20 cellular contexts compared by ENCODE assay signal in genomic region chr18:59712311-59712710, GRCh38. TPM values are rescaled to one million over a fixed set of nuclear protein-coding genes. Genes with fewer than 3 reads are reported as not detected.
DNase-seq lines count a peak whose midpoint lies in the region; ATAC-seq, FAIRE-seq and TF ChIP-seq lines count a peak whose summit lies in the region.
"Had no signal": no experiment of that assay in that cellular context is flagged by ENCODE, and none has a peak within 500 bp of the region (broad histone marks: within the 10 kb centered on the region; RNA-seq: fewer than 3 reads in every experiment).

No MANE protein-coding gene starts in this region.

- H4K20me1 ChIP-seq in IMR-90 (ENCODE audit: insufficient read depth, low read length) = no peaks in the 10 kb centered on the region

- H3K27ac ChIP-seq in IMR-90 (ENCODE audit: insufficient read depth, low read length) (no peak overlapping the region), kidney (ENCODE audit: low read depth in 2 of 2, low read length in 2 of 2) (no peak overlapping the region)
- H3K27ac ChIP-seq: HL-60, SJCRH30 had no signal

- H2AFZ ChIP-seq in IMR-90 (replicated peaks; ENCODE audit: low read length, poor library complexity) = no peak overlapping the region

- in situ Hi-C loops in IMR-90 (cut with MboI; ENCODE audit: low sequenced_read_pairs) = no loop called here

- 0 out of 2 replicates have a peak overlapping the region, but pooled peaks have one; percentile 0 for H2AK5ac ChIP-seq in IMR-90 (ENCODE audit: low read depth, low read length)

- peaks cover 15% of the 10 kb centered on the region for H3K4me1 ChIP-seq in IMR-90 (ENCODE audit: control insufficient read depth, insufficient read depth, low read length)
- no peaks in the 10 kb centered on the region for H3K4me1 ChIP-seq in kidney (ENCODE audit: control insufficient read depth in 1 of 2, insufficient read depth in 1 of 2, low read depth in 1 of 2, low read length in 2 of 2)
- no peaks in the 10 kb centered on the region for H3K4me1 ChIP-seq in mucosa of descending colon (ENCODE audit: low read depth)
- H3K4me1 ChIP-seq: BE2C, SJCRH30 had no signal

- no peak overlapping the region for H4K5ac ChIP-seq in IMR-90 (ENCODE audit: low read depth, low read length)

- no peak overlapping the region for H2BK5ac ChIP-seq in IMR-90 (ENCODE audit: low read depth, low read length, poor library complexity, severe bottlenecking)

- 92% methylated on average over 2 of the region's 6 CpGs; no CpG with 5 or more reads in 1 of the 2 experiments for WGBS in IMR-90 (ENCODE audit: extremely low coverage in 2 of 2, insufficient read length in 1 of 2), 2 experiments

- H3K4me3 ChIP-seq in IMR-90 (ENCODE audit: insufficient read depth, low read depth, low read length) (no peak overlapping the region), kidney (ENCODE audit: low read length in 2 of 2) (no peak overlapping the region), mucosa of descending colon (no peak overlapping the region)
- H3K4me3 ChIP-seq: SJCRH30 had no signal

- no peak overlapping the region for H3K23ac ChIP-seq in IMR-90 (ENCODE audit: low read depth, low read length)

- BruUV-seq in IMR-90 (replicated peaks; lab: Mats Ljungman, UMichigan) = no TSS peak

- no peak for TF ChIP-seq RAD21 in IMR-90 (IDR thresholded peaks at IDR 0.05; ENCODE audit: low read length)

- POLR2A ChIA-PET in IMR-90 (lab: Charles Lee; ENCODE audit: unreplicated experiment) = no interaction called here

- H3K9me3 ChIP-seq in IMR-90 (ENCODE audit: control insufficient read depth, insufficient read depth, low read length) = no peaks in the 10 kb centered on the region
- no peaks in the 10 kb centered on the region for H3K9me3 ChIP-seq in kidney (ENCODE audit: control insufficient read depth in 1 of 2, low read length in 2 of 2)
- no peaks in the 10 kb centered on the region for H3K9me3 ChIP-seq in mucosa of descending colon
- H3K9me3 ChIP-seq: BE2C, SJCRH30 had no signal

- no peak overlapping the region for H3K18ac ChIP-seq in IMR-90 (ENCODE audit: low read depth, low read length)

- dilution Hi-C loops in IMR-90 (cut with HindIII; ENCODE audit: low sequenced_read_pairs, unreplicated experiment) = no loop called here

- no peak overlapping the region for H3K14ac ChIP-seq in IMR-90 (replicated peaks; ENCODE audit: low read depth, low read length)

- H4K91ac ChIP-seq in IMR-90 (ENCODE audit: insufficient read depth, low read depth, low read length) = no peak overlapping the region

- H3K56ac ChIP-seq in IMR-90 (ENCODE audit: extremely low read depth, insufficient read depth, low read length) = no peak overlapping the region

- TF ChIP-seq CTCF in IMR-90 (conservative IDR thresholded peaks at IDR 0.05; ENCODE audit: low read depth, low read length) (no peak), kidney (IDR thresholded peaks at IDR 0.05; ENCODE audit: borderline replicate concordance, extremely low read depth, insufficient read depth) (no peak), mucosa of descending colon (IDR thresholded peaks at IDR 0.05) (no peak)

- no peak overlapping the region for H2BK15ac ChIP-seq in IMR-90 (ENCODE audit: low read depth, low read length)

- no peak overlapping the region for H3K4me2 ChIP-seq in IMR-90 (ENCODE audit: low read depth, low read length)

- H2AK9ac ChIP-seq in IMR-90 (replicated peaks; ENCODE audit: low read depth, low read length, poor library complexity) = no peak overlapping the region

- peaks cover 13% of the 10 kb centered on the region for H3K9me1 ChIP-seq in IMR-90 (ENCODE audit: insufficient read depth, low read length)

- peaks cover 0 to 8% of the 10 kb centered on the region in 2 experiments; a peak in 2 of 4 replicates for H3K79me1 ChIP-seq in IMR-90 (ENCODE audit: low read depth in 1 of 2, low read length in 2 of 2)

- no peak for FAIRE-seq in kidney (lab: Jason Lieb, UNC)
- FAIRE-seq: A204.1, G401.6 had no signal

- H2BK120ac ChIP-seq in IMR-90 (ENCODE audit: low read depth, low read length) = no peak overlapping the region

- no peak overlapping the region for H3K9ac ChIP-seq in IMR-90 (ENCODE audit: low read depth, low read length)
- H3K9ac ChIP-seq in kidney (ENCODE audit: low read length in 2 of 2) = no peak overlapping the region

- no peak for DNase-seq in IMR-90
- peak; percentile 43 for DNase-seq in NCI-H128 (lab: John Stamatoyannopoulos, UW; ENCODE audit: unreplicated experiment)
- DNase-seq in NCI-H2107 treated with DMSO at 0.1 percent for 48 hours (lab: John Stamatoyannopoulos, UW; ENCODE audit: unreplicated experiment) = peak; percentile 99
- DNase-seq in RPMI8226 = peak; percentile 19
- DNase-seq in left lobe of liver (ENCODE audit: low spot score) = no peak
- no peak for DNase-seq in kidney
- no peak for DNase-seq in mucosa of descending colon
- DNase-seq: BE2C; CD4-positive, CD25-positive, alpha-beta regulatory T cell; COR-L47; H9; NCI-H1092; NCI-H2029 treated with DMSO at 0.1 percent for 48 hours; NCI-H526 treated with DMSO at 0.1 percent for 48 hours; SJCRH30; T-helper 17 cell had no signal

- no peak overlapping the region for H3K4ac ChIP-seq in IMR-90 (ENCODE audit: low read depth, low read length)

- intact Hi-C loops in IMR-90 (cut with micrococcal nuclease) (no loop called here), kidney (cut with DNase I) (no loop called here), mucosa of descending colon (cut with DNase I, micrococcal nuclease) (no loop called here)

- H4K8ac ChIP-seq in IMR-90 (ENCODE audit: low read depth in 2 of 2, low read length in 2 of 2) = no peak overlapping the region

- TF ChIP-seq POLR2A in IMR-90 (IDR thresholded peaks at IDR 0.05; ENCODE audit: low read depth, low read length) = no peak

- no peak overlapping the region for H2BK20ac ChIP-seq in IMR-90 (ENCODE audit: low read depth, low read length)

- H3K36me3 ChIP-seq in IMR-90 (ENCODE audit: control insufficient read depth, insufficient read depth, low read length) (no peaks in the 10 kb centered on the region), kidney (ENCODE audit: control insufficient read depth in 1 of 2, insufficient read depth in 2 of 2, low read length in 2 of 2) (no peaks in the 10 kb centered on the region), mucosa of descending colon (ENCODE audit: low read depth) (no peaks in the 10 kb centered on the region)
- H3K36me3 ChIP-seq: BE2C, SJCRH30 had no signal

- ATAC-seq in IMR-90 (ENCODE audit: low read depth) (no peak), left lobe of liver (no peak), HG02623 (IDR thresholded peaks at IDR 0.05; ENCODE audit: unreplicated experiment) (no peak), mucosa of descending colon (no peak)
- ATAC-seq: T-helper 17 cell had no signal

- CTCF ChIA-PET in IMR-90 (lab: Yijun Ruan, JAX) = interaction anchor here (0.5 to 1.1 kb wide), 2 partner anchors 79 to 111 kb away, joined by 3 read pairs; no protein-coding TSS in a partner anchor

- H3K27me3 ChIP-seq in IMR-90 (ENCODE audit: control insufficient read depth, insufficient read depth, low read length) = no peaks in the 10 kb centered on the region
- H3K27me3 ChIP-seq: BE2C, SJCRH30 had no signal

TF ChIP-seq in IMR-90, 13 proteins besides CTCF, POLR2A, EP300 and RAD21:
- no peak for TF ChIP-seq CEBPB (IDR thresholded peaks at IDR 0.05; ENCODE audit: low read depth, low read length)
- no peak for TF ChIP-seq NFE2L2 (IDR thresholded peaks at IDR 0.05; ENCODE audit: low read depth, low read length)
- TF ChIP-seq MAFK (IDR thresholded peaks at IDR 0.05; ENCODE audit: low read depth, low read length) = no peak
- no peak for TF ChIP-seq SMC3 (IDR thresholded peaks at IDR 0.05; ENCODE audit: low read depth, low read length)
- no peak for TF ChIP-seq CHD1 (IDR thresholded peaks at IDR 0.05; ENCODE audit: low read depth, low read length)
- no peak for TF ChIP-seq MAZ (IDR thresholded peaks at IDR 0.05; ENCODE audit: borderline replicate concordance, low read depth, low read length)
- no peak for TF ChIP-seq BHLHE40 (IDR thresholded peaks at IDR 0.05; ENCODE audit: low read depth, low read length)
- TF ChIP-seq ELK1 (IDR thresholded peaks at IDR 0.05; ENCODE audit: borderline replicate concordance, low read depth, low read length) = no peak
- no peak for TF ChIP-seq FOS (IDR thresholded peaks at IDR 0.05; ENCODE audit: low read depth, low read length)
- no peak for TF ChIP-seq RCOR1 (IDR thresholded peaks at IDR 0.05; ENCODE audit: insufficient replicate concordance, low read length)
- TF ChIP-seq MXI1 (IDR thresholded peaks at IDR 0.05; ENCODE audit: borderline replicate concordance, low read depth, low read length) = no peak
- no peak for TF ChIP-seq RFX5 (IDR thresholded peaks at IDR 0.05; ENCODE audit: low read depth, low read length)
- no peak for TF ChIP-seq USF2 (IDR thresholded peaks at IDR 0.05; ENCODE audit: low read depth, low read length)

RNA-seq across cellular contexts. Expression of gene CCBE1, which starts 15.1 kb away (rescaled TPM):
- total RNA-seq in IMR-90 (2012; rRNA removed) (93.9 and 148 TPM in 2 replicates), left lobe of liver (5.8 TPM), kidney (2.2 TPM), mucosa of descending colon (10 to 100 TPM in 1 of 3 donors, 1 to 10 TPM in 2; 1.6 to 54.7 (median 2.2) TPM)
- polyA plus RNA-seq in IMR-90 (2012; rRNA removed) (64.8 and 65.1 TPM in 2 replicates), kidney (ENCODE audit: insufficient read depth, low read depth, low replicate concordance) (1.8 TPM)
- polyA plus RNA-seq in IMR-90 (2012; cell fraction: cytosol; rRNA removed) = 37.7 and 114 TPM in 2 replicates
- polyA plus RNA-seq in IMR-90 (2012; cell fraction: nucleus; rRNA removed; ENCODE audit: low replicate concordance) = 22.9 and 25.9 TPM in 2 replicates
- total RNA-seq: CD4-positive, CD25-positive, alpha-beta regulatory T cell; SJCRH30; T-helper 17 cell had no signal
- polyA plus RNA-seq: CD4-positive, CD25-positive, alpha-beta regulatory T cell had no signal

Comparison
In these comparisons a context has a peak if more than half of its experiments do, and no peak if none do; other contexts are left out.
1. DNase-seq: peak in NCI-H128 (single experiment), NCI-H2107 treated with DMSO at 0.1 percent for 48 hours (single experiment) and RPMI8226 (single experiment); none in IMR-90 (single experiment), left lobe of liver (single experiment), kidney (single experiment) and mucosa of descending colon (0 of 3).